1 cellular context compared by ENCODE assay signal in the genomic region with DNA sequence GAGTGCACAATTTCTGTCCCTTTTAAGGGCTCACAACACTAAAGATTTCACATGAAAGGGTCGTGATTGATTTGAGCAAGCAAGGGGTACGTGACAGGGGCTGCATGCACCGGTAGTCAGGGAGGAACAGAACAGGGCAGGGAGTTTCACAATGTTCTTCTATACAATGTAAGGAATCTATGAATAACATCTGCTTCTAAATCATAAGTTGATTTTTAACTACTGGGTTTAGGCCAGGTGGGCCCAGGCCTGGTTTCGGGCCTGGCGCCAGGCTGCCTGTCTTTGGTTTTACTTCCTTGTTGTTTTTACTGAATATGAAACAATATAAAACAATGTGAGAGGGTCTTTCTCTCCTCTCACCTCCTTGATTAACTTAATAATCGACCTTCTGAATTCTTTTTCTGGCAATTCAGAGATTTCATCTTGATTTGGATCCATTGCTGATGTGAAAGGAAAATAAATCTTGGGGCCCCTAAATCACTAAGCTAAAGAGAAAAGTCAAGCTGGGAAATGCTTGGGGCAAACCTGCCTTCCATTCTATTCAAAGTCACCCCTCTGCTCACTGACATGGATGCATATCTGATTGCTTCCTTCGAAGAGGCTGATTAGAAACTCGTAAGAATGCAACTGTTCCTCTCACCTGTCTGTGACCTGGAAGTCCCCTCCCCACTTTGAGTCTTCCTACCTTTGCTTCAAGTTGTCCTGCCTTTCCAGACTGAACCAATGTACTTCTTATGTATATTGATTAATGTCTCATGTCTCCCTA.
A peak's percentile ranks its signal among the peaks of the same experiment; 100 is the strongest.
TF ChIP-seq lines count a peak whose summit lies in the region.

No MANE protein-coding gene starts in this region.

TF ChIP-seq in GM12878, 131 proteins besides CTCF, POLR2A, EP300 and RAD21:
- TF ChIP-seq DPF2 (IDR thresholded peaks at IDR 0.05): 0 out of 2 replicates have a peak, but pooled peaks have one; percentile 44
- TF ChIP-seq, protein P1, sequence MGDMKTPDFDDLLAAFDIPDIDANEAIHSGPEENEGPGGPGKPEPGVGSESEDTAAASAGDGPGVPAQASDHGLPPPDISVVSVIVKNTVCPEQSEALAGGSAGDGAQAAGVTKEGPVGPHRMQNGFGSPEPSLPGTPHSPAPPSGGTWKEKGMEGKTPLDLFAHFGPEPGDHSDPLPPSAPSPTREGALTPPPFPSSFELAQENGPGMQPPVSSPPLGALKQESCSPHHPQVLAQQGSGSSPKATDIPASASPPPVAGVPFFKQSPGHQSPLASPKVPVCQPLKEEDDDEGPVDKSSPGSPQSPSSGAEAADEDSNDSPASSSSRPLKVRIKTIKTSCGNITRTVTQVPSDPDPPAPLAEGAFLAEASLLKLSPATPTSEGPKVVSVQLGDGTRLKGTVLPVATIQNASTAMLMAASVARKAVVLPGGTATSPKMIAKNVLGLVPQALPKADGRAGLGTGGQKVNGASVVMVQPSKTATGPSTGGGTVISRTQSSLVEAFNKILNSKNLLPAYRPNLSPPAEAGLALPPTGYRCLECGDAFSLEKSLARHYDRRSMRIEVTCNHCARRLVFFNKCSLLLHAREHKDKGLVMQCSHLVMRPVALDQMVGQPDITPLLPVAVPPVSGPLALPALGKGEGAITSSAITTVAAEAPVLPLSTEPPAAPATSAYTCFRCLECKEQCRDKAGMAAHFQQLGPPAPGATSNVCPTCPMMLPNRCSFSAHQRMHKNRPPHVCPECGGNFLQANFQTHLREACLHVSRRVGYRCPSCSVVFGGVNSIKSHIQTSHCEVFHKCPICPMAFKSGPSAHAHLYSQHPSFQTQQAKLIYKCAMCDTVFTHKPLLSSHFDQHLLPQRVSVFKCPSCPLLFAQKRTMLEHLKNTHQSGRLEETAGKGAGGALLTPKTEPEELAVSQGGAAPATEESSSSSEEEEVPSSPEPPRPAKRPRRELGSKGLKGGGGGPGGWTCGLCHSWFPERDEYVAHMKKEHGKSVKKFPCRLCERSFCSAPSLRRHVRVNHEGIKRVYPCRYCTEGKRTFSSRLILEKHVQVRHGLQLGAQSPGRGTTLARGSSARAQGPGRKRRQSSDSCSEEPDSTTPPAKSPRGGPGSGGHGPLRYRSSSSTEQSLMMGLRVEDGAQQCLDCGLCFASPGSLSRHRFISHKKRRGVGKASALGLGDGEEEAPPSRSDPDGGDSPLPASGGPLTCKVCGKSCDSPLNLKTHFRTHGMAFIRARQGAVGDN (IDR thresholded peaks at IDR 0.05): 0 out of 2 replicates have a peak, but pooled peaks have one; percentile 31
- TF ChIP-seq, protein P2, sequence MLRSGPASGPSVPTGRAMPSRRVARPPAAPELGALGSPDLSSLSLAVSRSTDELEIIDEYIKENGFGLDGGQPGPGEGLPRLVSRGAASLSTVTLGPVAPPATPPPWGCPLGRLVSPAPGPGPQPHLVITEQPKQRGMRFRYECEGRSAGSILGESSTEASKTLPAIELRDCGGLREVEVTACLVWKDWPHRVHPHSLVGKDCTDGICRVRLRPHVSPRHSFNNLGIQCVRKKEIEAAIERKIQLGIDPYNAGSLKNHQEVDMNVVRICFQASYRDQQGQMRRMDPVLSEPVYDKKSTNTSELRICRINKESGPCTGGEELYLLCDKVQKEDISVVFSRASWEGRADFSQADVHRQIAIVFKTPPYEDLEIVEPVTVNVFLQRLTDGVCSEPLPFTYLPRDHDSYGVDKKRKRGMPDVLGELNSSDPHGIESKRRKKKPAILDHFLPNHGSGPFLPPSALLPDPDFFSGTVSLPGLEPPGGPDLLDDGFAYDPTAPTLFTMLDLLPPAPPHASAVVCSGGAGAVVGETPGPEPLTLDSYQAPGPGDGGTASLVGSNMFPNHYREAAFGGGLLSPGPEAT (IDR thresholded peaks at IDR 0.05; ENCODE audit: low read depth): 0 out of 2 replicates have a peak, but pooled peaks have one; percentile 42
